8 cellular contexts compared by ENCODE assay signal in the genomic region with DNA sequence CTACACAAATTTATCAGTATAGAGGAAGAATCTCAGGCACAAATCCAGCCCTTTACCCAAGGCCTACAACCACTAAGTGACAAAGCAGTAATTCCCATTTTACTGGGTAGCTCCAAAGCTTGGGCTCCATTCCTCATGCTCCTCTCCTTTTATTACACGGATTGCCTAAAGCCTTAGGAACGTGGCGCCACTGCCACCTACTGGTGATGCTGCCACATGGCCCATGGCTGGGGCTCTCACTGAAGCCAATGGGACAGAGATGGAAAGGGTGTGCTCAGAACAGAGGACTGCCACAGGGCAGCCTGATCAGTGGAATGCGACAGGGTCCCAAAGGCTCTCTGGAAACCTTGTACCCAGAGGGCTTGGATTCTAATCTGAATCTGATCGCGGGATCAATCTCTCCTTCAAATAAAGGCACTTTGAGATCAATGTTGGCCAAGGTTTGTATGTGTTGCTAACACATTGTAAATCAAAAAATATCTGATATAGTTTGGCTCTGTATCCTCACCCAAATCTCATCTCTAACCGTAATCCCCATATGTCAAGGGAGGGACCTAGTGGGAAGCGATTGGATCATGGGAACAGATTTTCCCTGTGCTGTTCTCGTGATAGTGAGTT. TPM values are rescaled to one million over a fixed set of nuclear protein-coding genes. Genes with fewer than 3 reads are reported as not detected.
A peak's percentile ranks its signal among the peaks of the same experiment; 100 is the strongest.
DNase-seq lines count a peak whose midpoint lies in the region; ATAC-seq and FAIRE-seq lines count a peak whose summit lies in the region.

No MANE protein-coding gene starts in this region.

- H2AFZ ChIP-seq in GM23248 = no peak overlapping the region

- H4K20me1 ChIP-seq in GM23248 (ENCODE audit: insufficient read depth) = no peaks in the 10 kb centered on the region

- peak; percentile 44 for DNase-seq in DMS153 (lab: John Stamatoyannopoulos, UW)
- peak; percentile 85 for DNase-seq in GM23248
- peak; percentile 75 for DNase-seq in NAMALWA (ENCODE audit: low spot score)
- peak; percentile 72 for DNase-seq in SKM-1 treated with dmso at 0.1 percent for 144 hours (lab: John Stamatoyannopoulos, UW; ENCODE audit: unreplicated experiment)
- DNase-seq in activated naive CD4-positive, alpha-beta T cell treated with anti-CD3 and anti-CD28 coated beads, Interleukin-2, amount 50 U/mL, for 16 hours = peak; percentile 81
- DNase-seq in Right ventricle myocardium inferior (ENCODE audit: missing footprints) = peak; percentile 84
- peak; percentile 94 for DNase-seq in posterior vena cava (ENCODE audit: low spot score)
- DNase-seq in urothelium cell line (ENCODE audit: low spot score) = peak; percentile 86

- H3K4me3 ChIP-seq in GM23248 = no peak overlapping the region

- H3K27me3 ChIP-seq in GM23248 (replicated peaks; ENCODE audit: insufficient read depth) = peaks cover 34% of the 10 kb centered on the region

- H3K4me1 ChIP-seq in GM23248 (ENCODE audit: insufficient read depth) = no peaks in the 10 kb centered on the region

- no peak overlapping the region for H3K4me2 ChIP-seq in GM23248 (ENCODE audit: unreplicated experiment)

- no peak for FAIRE-seq in urothelium cell line (lab: Jason Lieb, UNC)

- no peaks in the 10 kb centered on the region for H3K9me3 ChIP-seq in GM23248 (ENCODE audit: low read depth)

- no peaks in the 10 kb centered on the region for H3K9me2 ChIP-seq in GM23248 (ENCODE audit: insufficient read depth)

- H3F3A ChIP-seq in GM23248 (ENCODE audit: insufficient read depth) = no peaks in the 10 kb centered on the region

- H3K36me3 ChIP-seq in GM23248 (ENCODE audit: low read depth) = no peaks in the 10 kb centered on the region

- no peak overlapping the region for H3K27ac ChIP-seq in GM23248

- H3K9ac ChIP-seq in GM23248 = no peak overlapping the region

- peak; percentile 89 for ATAC-seq in Right ventricle myocardium inferior

- intact Hi-C loops in Right ventricle myocardium inferior (cut with DNase I) (loop anchor here (2.0 to 10.0 kb wide), 4 partner anchors 197 to 549 kb away; no protein-coding TSS in a partner anchor), posterior vena cava (cut with DNase I) (loop anchor here in 1 of 2 donors (5.0 kb wide), 2 partner anchors 197 to 212 kb away; no protein-coding TSS in a partner anchor)

- WGBS in GM23248 (ENCODE audit: low coverage in 1 of 2, low lambda C conversion rate in 2 of 2, missing lambda C conversion rate in 2 of 2), 2 experiments = 11 to 15% methylated on average over 9 of the region's 9 CpGs

- H3K79me2 ChIP-seq in GM23248 (ENCODE audit: insufficient read depth) = no peaks in the 10 kb centered on the region

- in situ Hi-C loops in GM23248 (cut with MboI) = loop anchor here (25.0 kb wide), 1 partner anchor 557 kb away; no protein-coding TSS in a partner anchor

RNA-seq across cellular contexts. Expression of gene LYZL4, which starts 33.5 kb away (rescaled TPM):
- total RNA-seq in GM23248 (2014; rRNA removed; shearing (Covaris generic)) = not detected in 2 replicates
- not detected in 2 replicates for polyA plus RNA-seq in GM23248 (2016; fragmentation: Nextera tagmentation; extraction: Ambion mirVana)
- total RNA-seq in Right ventricle myocardium inferior (not detected), posterior vena cava (not detected)

RNA-seq across cellular contexts. Expression of gene VIPR1, which starts 58.5 kb away (rescaled TPM):
- not detected in 2 replicates for total RNA-seq in GM23248 (2014; rRNA removed; shearing (Covaris generic))
- polyA plus RNA-seq in GM23248 (2016; fragmentation: Nextera tagmentation; extraction: Ambion mirVana) = not detected in 2 replicates
- total RNA-seq in Right ventricle myocardium inferior (2.1 TPM), posterior vena cava (1 to 10 TPM; 1.3 to 2.2 TPM)

Comparison
In these comparisons a context has a peak if more than half of its experiments do, and no peak if none do; other contexts are left out.
1. DNase-seq: peak in every context shown above with its lines; median percentile 94 in posterior vena cava; 86 in urothelium cell line; 85 in GM23248; 84 in Right ventricle myocardium inferior; 81 in activated naive CD4-positive, alpha-beta T cell treated with anti-CD3 and anti-CD28 coated beads, Interleukin-2, amount 50 U/mL, for 16 hours; 75 in NAMALWA; 72 in SKM-1 treated with dmso at 0.1 percent for 144 hours; 44 in DMS153.